Comparison of ENCODE assay signal across 8 cellular contexts in the genomic region with DNA sequence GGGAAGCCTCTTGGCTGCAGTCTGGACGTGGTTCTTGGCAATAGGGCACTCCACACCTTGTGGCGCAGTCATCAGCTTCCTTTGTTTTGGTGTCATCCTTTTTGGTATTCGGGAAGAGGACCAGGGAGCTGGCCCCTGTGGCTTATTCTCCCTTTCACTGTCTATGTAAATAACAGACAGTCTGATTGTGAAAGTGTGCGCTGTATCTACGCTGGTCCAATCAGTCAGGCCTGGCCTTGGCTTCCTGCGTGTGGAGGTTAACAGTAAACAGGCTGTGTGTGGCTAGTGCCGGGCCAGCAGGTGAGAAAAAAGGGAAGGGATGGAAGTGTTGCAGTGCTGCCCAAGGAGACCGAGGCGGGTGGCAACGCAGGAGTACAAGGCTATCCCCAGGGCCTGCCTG.
"Had no signal": no experiment of that assay in that cellular context is flagged by ENCODE, and none has a peak within 500 bp of the region (broad histone marks: within the 10 kb centered on the region; RNA-seq: fewer than 3 reads in every experiment).

No MANE protein-coding gene starts in this region.

- H3K4me3 ChIP-seq: GM23338, K562 had no signal

- H3K4me3 Mint-ChIP-seq: GM23338, H9 had no signal

- FAIRE-seq: H1, H54, HTR-8/SVneo, K562 had no signal

- H3K4me2 ChIP-seq: GM23338 had no signal

- H3K4me1 Mint-ChIP-seq: GM23338, H9 had no signal

- DNase-seq: H9, HCEC 1CT, KG1 had no signal

- H3K27ac Mint-ChIP-seq: GM23338 had no signal

- ATAC-seq: GM23338, K562 had no signal
